Comparison of ENCODE assay signal across 8 cellular contexts in genomic region chr7:137626469-137627067, GRCh38.
DNase-seq lines count a peak whose midpoint lies in the region; ATAC-seq and TF ChIP-seq lines count a peak whose summit lies in the region.

No MANE protein-coding gene starts in this region.

- ATAC-seq in GM18505 (IDR thresholded peaks at IDR 0.05; ENCODE audit: unreplicated experiment) (peak; percentile 67), HG02885 (IDR thresholded peaks at IDR 0.05; ENCODE audit: poor library complexity, unreplicated experiment) (peak; percentile 81)

- DNase-seq in NCI-H2227 treated with DMSO at 0.1 percent for 48 hours (lab: John Stamatoyannopoulos, UW) (peak; percentile 25), ascending aorta (ENCODE audit: low spot score in 2 of 2) (no peak), iPS DF 6.9 (ENCODE audit: low read depth, low spot score) (peak; percentile 63), amniotic stem cell (lab: John Stamatoyannopoulos, UW) (no peak)
- DNase-seq in stimulated activated CD4-positive, alpha-beta T cell treated with anti-CD3 and anti-CD28 coated beads, Interleukin-4, amount 100 ng/mL, for 24 hours: peak; percentile 22

- H3K4me1 ChIP-seq in ascending aorta: no peaks in the 10 kb centered on the region
- no peaks in the 10 kb centered on the region for H3K4me1 ChIP-seq in iPS DF 6.9 (ENCODE audit: control insufficient read depth, insufficient read depth, low read length)

- peak; percentile 94 for TF ChIP-seq CTCF in C4-2B (conservative IDR thresholded peaks at IDR 0.05)
- peak in 2 of 3 experiments; percentile 51 to 71 for TF ChIP-seq CTCF in ascending aorta (IDR thresholded peaks at IDR 0.05)

- H3K9me3 ChIP-seq in ascending aorta (no peaks in the 10 kb centered on the region), iPS DF 6.9 (ENCODE audit: control insufficient read depth, insufficient read depth, low read length) (no peaks in the 10 kb centered on the region)

- H3K4me3 ChIP-seq in ascending aorta (no peak overlapping the region), iPS DF 6.9 (ENCODE audit: low read length) (no peak overlapping the region)

- H3K27me3 ChIP-seq in ascending aorta: no peaks in the 10 kb centered on the region
- no peaks in the 10 kb centered on the region for H3K27me3 ChIP-seq in iPS DF 6.9 (ENCODE audit: control insufficient read depth, insufficient read depth, low read length)

- TF ChIP-seq POLR2A in GM18505 (IDR thresholded peaks at IDR 0.05; ENCODE audit: borderline replicate concordance, extremely low read depth, insufficient read depth, insufficient read length): no peak

- H3K36me3 ChIP-seq in ascending aorta (no peaks in the 10 kb centered on the region), iPS DF 6.9 (ENCODE audit: control insufficient read depth, insufficient read depth, low read length) (no peaks in the 10 kb centered on the region)

- intact Hi-C loops in ascending aorta (cut with DNase I): loop anchor here (2.0 kb wide), 1 partner anchor 20 kb away; no protein-coding TSS in a partner anchor

- WGBS in iPS DF 6.9 (ENCODE audit: insufficient coverage, insufficient read length): no CpG with 5 or more reads among the region's 8 CpGs

- H3K27ac ChIP-seq in C4-2B (no peak overlapping the region), ascending aorta (no peak overlapping the region), iPS DF 6.9 (ENCODE audit: low read length) (no peak overlapping the region)

Comparison
In these comparisons a context has a peak if more than half of its experiments do, and no peak if none do; other contexts are left out.
1. DNase-seq: peak in NCI-H2227 treated with DMSO at 0.1 percent for 48 hours (single experiment), iPS DF 6.9 (single experiment) and stimulated activated CD4-positive, alpha-beta T cell treated with anti-CD3 and anti-CD28 coated beads, Interleukin-4, amount 100 ng/mL, for 24 hours (single experiment); none in ascending aorta (0 of 2) and amniotic stem cell (single experiment).